13 cellular contexts compared by ENCODE assay signal in the genomic region with DNA sequence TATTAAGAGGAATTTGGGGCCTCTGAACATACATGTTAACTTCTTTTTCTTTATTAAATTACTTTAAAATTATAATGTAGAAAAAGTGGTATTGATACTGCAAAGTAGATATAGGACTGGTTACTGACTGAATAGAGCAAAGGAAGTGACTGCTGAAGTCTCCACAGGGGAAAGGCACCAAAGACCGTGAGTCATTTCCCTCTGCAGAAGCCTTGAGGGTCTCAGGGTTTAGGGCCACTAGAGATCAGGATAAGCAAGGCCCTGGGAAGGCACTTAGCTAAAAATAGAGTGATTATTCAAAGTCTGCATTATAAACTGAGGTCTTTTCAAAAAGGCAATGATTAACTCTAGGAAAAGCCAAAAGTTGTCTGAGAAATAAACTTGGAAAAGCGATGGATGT. TPM values are rescaled to one million over a fixed set of nuclear protein-coding genes. Genes with fewer than 3 reads are reported as not detected.
DNase-seq lines count a peak whose midpoint lies in the region; ATAC-seq, FAIRE-seq and TF ChIP-seq lines count a peak whose summit lies in the region.
"Had no signal": no experiment of that assay in that cellular context is flagged by ENCODE, and none has a peak within 500 bp of the region (broad histone marks: within the 10 kb centered on the region; RNA-seq: fewer than 3 reads in every experiment).

No MANE protein-coding gene starts in this region.

- no peaks in the 10 kb centered on the region for H4K20me1 ChIP-seq in Loucy (ENCODE audit: insufficient read depth, low read length, poor library complexity, severe bottlenecking)
- H4K20me1 ChIP-seq in astrocyte (ENCODE audit: insufficient read depth, low read length), result no peaks in the 10 kb centered on the region

- H3K27me3 Mint-ChIP-seq in activated CD4-positive, alpha-beta T cell treated with anti-CD3 and anti-CD28 coated beads, Interleukin-2, amount 10 ng/mL, durations not matched to agents 7 days and 5 days, result no peaks in the 10 kb centered on the region
- H3K27me3 Mint-ChIP-seq in astrocyte (ENCODE audit: low read depth, unreplicated experiment) (no peaks in the 10 kb centered on the region), nephron (ENCODE audit: low read depth) (no peaks in the 10 kb centered on the region)

- CTCF ChIA-PET in activated CD4-positive, alpha-beta T cell treated with anti-CD3 and anti-CD28 coated beads, Interleukin-2, amount 10 ng/mL, durations not matched to agents 7 days and 5 days (lab: Charles Lee), result interaction anchor here (1.7 kb wide), 1 partner anchor 17 kb away, joined by 9 read pairs; no protein-coding TSS in a partner anchor

- H3K4me3 ChIP-seq in Loucy (ENCODE audit: low read length, poor library complexity, severe bottlenecking) (no peak overlapping the region), astrocyte (ENCODE audit: insufficient read depth, low read depth, low read length) (no peak overlapping the region)
- H3K4me3 ChIP-seq: A549 had no signal

- H3K9me3 Mint-ChIP-seq in activated CD4-positive, alpha-beta T cell treated with anti-CD3 and anti-CD28 coated beads, Interleukin-2, amount 10 ng/mL, durations not matched to agents 7 days and 5 days, result peaks cover 12% of the 10 kb centered on the region
- no peaks in the 10 kb centered on the region for H3K9me3 Mint-ChIP-seq in astrocyte (ENCODE audit: unreplicated experiment)
- H3K9me3 Mint-ChIP-seq in nephron, result no peaks in the 10 kb centered on the region

- TF ChIP-seq CTCF in Loucy (conservative IDR thresholded peaks at IDR 0.05; ENCODE audit: low read length) (no peak), astrocyte (IDR thresholded peaks at IDR 0.05; ENCODE audit: insufficient read depth, low read depth, low read length) (no peak), nephron (IDR thresholded peaks at IDR 0.05; ENCODE audit: unreplicated experiment in 3 of 3) (no peak)

- peak overlapping the region; percentile 32 for H3K4me2 ChIP-seq in Loucy (ENCODE audit: low read depth, low read length, poor library complexity, severe bottlenecking)
- peak overlapping the region; percentile 18 for H3K4me2 ChIP-seq in astrocyte (ENCODE audit: low read length)
- H3K4me2 ChIP-seq: A549 had no signal

- no peak overlapping the region for H3K4me3 Mint-ChIP-seq in activated CD4-positive, alpha-beta T cell treated with anti-CD3 and anti-CD28 coated beads, Interleukin-2, amount 10 ng/mL, durations not matched to agents 7 days and 5 days
- H3K4me3 Mint-ChIP-seq in astrocyte (ENCODE audit: unreplicated experiment) (no peak overlapping the region), nephron (no peak overlapping the region)

- no peaks in the 10 kb centered on the region for H3K9me2 ChIP-seq in Loucy (replicated peaks; ENCODE audit: low read depth, low read length)

- H2AFZ ChIP-seq in Loucy (ENCODE audit: low read length), result no peak overlapping the region
- H2AFZ ChIP-seq in astrocyte (ENCODE audit: low read depth, low read length), result no peak overlapping the region

- H3K27ac ChIP-seq in astrocyte (ENCODE audit: low read depth, low read length), result no peak overlapping the region
- H3K27ac ChIP-seq: A549 had no signal

- FAIRE-seq in astrocyte (lab: Jason Lieb, UNC), result no peak
- FAIRE-seq: A549, G401.6 had no signal

- H3K27ac Mint-ChIP-seq in activated CD4-positive, alpha-beta T cell treated with anti-CD3 and anti-CD28 coated beads, Interleukin-2, amount 10 ng/mL, durations not matched to agents 7 days and 5 days, result peak overlapping the region; percentile 82
- H3K27ac Mint-ChIP-seq in astrocyte (ENCODE audit: unreplicated experiment) (peak overlapping the region; percentile 29), nephron (peak overlapping the region; percentile 28 to 68 (median 51))

- H3K27me3 ChIP-seq in Loucy (ENCODE audit: insufficient read depth, low read length, poor library complexity, severe bottlenecking), result no peaks in the 10 kb centered on the region
- H3K27me3 ChIP-seq in astrocyte (ENCODE audit: insufficient read depth, low read length), result no peaks in the 10 kb centered on the region

- POLR2A ChIA-PET in activated CD4-positive, alpha-beta T cell treated with anti-CD3 and anti-CD28 coated beads, Interleukin-2, amount 10 ng/mL, durations not matched to agents 7 days and 5 days (lab: Charles Lee), result no interaction called here

- H3K36me3 Mint-ChIP-seq in activated CD4-positive, alpha-beta T cell treated with anti-CD3 and anti-CD28 coated beads, Interleukin-2, amount 10 ng/mL, durations not matched to agents 7 days and 5 days (ENCODE audit: low read depth), result peaks cover 10% of the 10 kb centered on the region
- H3K36me3 Mint-ChIP-seq in astrocyte (ENCODE audit: low read depth, unreplicated experiment) (no peaks in the 10 kb centered on the region), nephron (ENCODE audit: low read depth) (no peaks in the 10 kb centered on the region)

- H3K79me2 ChIP-seq in Loucy (ENCODE audit: insufficient read depth, low read length), result no peaks in the 10 kb centered on the region
- no peaks in the 10 kb centered on the region for H3K79me2 ChIP-seq in astrocyte (ENCODE audit: insufficient read depth, low read length)

- peaks cover 46% of the 10 kb centered on the region for H3K4me1 Mint-ChIP-seq in activated CD4-positive, alpha-beta T cell treated with anti-CD3 and anti-CD28 coated beads, Interleukin-2, amount 10 ng/mL, durations not matched to agents 7 days and 5 days
- H3K4me1 Mint-ChIP-seq in astrocyte (ENCODE audit: low read depth, unreplicated experiment) (peaks cover 22% of the 10 kb centered on the region), nephron (peaks cover 21% of the 10 kb centered on the region)

- ATAC-seq in GM21360 (IDR thresholded peaks at IDR 0.05; ENCODE audit: unreplicated experiment) (no peak), HG03469 (IDR thresholded peaks at IDR 0.05; ENCODE audit: unreplicated experiment) (no peak)
- ATAC-seq: A549, Right ventricle myocardium inferior had no signal

- H3K9me3 ChIP-seq in Loucy (ENCODE audit: insufficient read depth, low read depth, low read length) (no peaks in the 10 kb centered on the region), astrocyte (ENCODE audit: insufficient read depth, low read depth, low read length) (no peaks in the 10 kb centered on the region)
- H3K9me3 ChIP-seq: A549 had no signal

- peaks cover 68% of the 10 kb centered on the region for H3K4me1 ChIP-seq in Loucy (ENCODE audit: insufficient read depth, low read length, poor library complexity, severe bottlenecking)
- H3K4me1 ChIP-seq in astrocyte (ENCODE audit: insufficient read depth, low read length), result peaks cover 5% of the 10 kb centered on the region
- H3K4me1 ChIP-seq: A549 had no signal

- peaks cover 9% of the 10 kb centered on the region; the same call in 1 of the 2 replicates for H3F3A ChIP-seq in Loucy (ENCODE audit: low read depth)

- no peak for DNase-seq in activated CD4-positive, alpha-beta T cell treated with anti-CD3 and anti-CD28 coated beads, Interleukin-2, amount 10 ng/mL, durations not matched to agents 7 days and 5 days
- DNase-seq in activated CD4-positive, alpha-beta T cell treated with anti-CD3 and anti-CD28 coated beads for 4 hours, result no peak
- no peak for DNase-seq in astrocyte (ENCODE audit: low read depth)
- DNase-seq in stimulated activated CD4-positive, alpha-beta T cell treated with anti-CD3 and anti-CD28 coated beads, Interleukin-2, amount 100 ng/mL, for 24 hours, result no peak
- DNase-seq: amygdala, NCI-H2107 had no signal

- H3K9ac ChIP-seq in Loucy (ENCODE audit: low read depth, low read length, poor library complexity, severe bottlenecking) (no peak overlapping the region), astrocyte (ENCODE audit: low read length) (no peak overlapping the region)

- H3K36me3 ChIP-seq in Loucy (ENCODE audit: insufficient read depth, low read length), result no peaks in the 10 kb centered on the region
- H3K36me3 ChIP-seq in astrocyte (ENCODE audit: insufficient read depth, low read length), result no peaks in the 10 kb centered on the region

RNA-seq across cellular contexts. Expression of a gene that starts 44.7 kb away (rescaled TPM):
- total RNA-seq in activated CD4-positive, alpha-beta T cell treated with anti-CD3 and anti-CD28 coated beads, Interleukin-2, amount 10 ng/mL, durations not matched to agents 7 days and 5 days, result 1 to 10 TPM; 2.6 to 3.2 TPM
- total RNA-seq in astrocyte, result 73.7 and 83.1 TPM in 2 replicates

RNA-seq across cellular contexts. Expression of a gene that starts 44.7 kb away (rescaled TPM):
- total RNA-seq in activated CD4-positive, alpha-beta T cell treated with anti-CD3 and anti-CD28 coated beads, Interleukin-2, amount 10 ng/mL, durations not matched to agents 7 days and 5 days, result 1 to 10 TPM; 7.8 to 9.3 TPM
- 75.2 and 75.8 TPM in 2 replicates for total RNA-seq in astrocyte

Comparison
In these comparisons a context has a peak if more than half of its experiments do, and no peak if none do; other contexts are left out.
1. H3K27ac Mint-ChIP-seq: peak in every context shown above with its lines; median percentile 82 in activated CD4-positive, alpha-beta T cell treated with anti-CD3 and anti-CD28 coated beads, Interleukin-2, amount 10 ng/mL, durations not matched to agents 7 days and 5 days; 51 in nephron; 29 in astrocyte.
2. RNA of a gene that starts 44.7 kb away (total RNA-seq): 73.7 to 83.1 TPM in astrocyte; 2.6 to 3.2 TPM in activated CD4-positive, alpha-beta T cell treated with anti-CD3 and anti-CD28 coated beads, Interleukin-2, amount 10 ng/mL, durations not matched to agents 7 days and 5 days; every median in the first group is over 10 times any median in the second.